Comparison of ENCODE assay signal across 2 cellular contexts in the genomic region with DNA sequence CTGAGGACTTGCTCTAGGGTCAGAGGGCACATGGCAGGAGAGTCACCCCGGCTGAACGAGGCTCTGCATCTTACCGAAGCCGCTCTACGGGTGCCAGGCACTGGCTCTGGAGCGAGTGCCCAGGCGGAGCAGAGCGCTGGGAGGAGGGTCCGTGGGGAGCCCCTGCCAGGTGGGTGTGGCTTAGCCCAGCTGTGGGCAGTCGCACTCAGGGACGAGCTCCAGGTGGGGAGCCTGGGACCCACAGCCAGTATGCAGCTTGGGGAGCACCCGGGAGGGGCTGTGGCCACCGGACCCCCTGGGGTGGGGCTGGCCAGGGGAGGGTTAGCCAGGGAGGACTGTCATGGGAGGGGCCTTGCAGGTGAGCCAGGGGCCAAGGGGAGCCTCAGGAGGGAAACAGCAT.
TF ChIP-seq lines count a peak whose summit lies in the region.

No MANE protein-coding gene starts in this region.

TF ChIP-seq in HEK293, 187 proteins besides CTCF, POLR2A, EP300 and RAD21 (continued from another document):
- TF ChIP-seq SALL2 (tag by site-specific recombination; IDR thresholded peaks at IDR 0.05; ENCODE audit: borderline replicate concordance): no peak
- TF ChIP-seq ZIC2 (tag by site-specific recombination; IDR thresholded peaks at IDR 0.05): peak; percentile 53
- TF ChIP-seq ZNF426 (tag by site-specific recombination; IDR thresholded peaks at IDR 0.05): no peak
- TF ChIP-seq ZNF184 (tag by site-specific recombination; IDR thresholded peaks at IDR 0.05): no peak
- TF ChIP-seq GLIS1 (tag by site-specific recombination; IDR thresholded peaks at IDR 0.05): peak; percentile 88
- peak; percentile 71 for TF ChIP-seq GLIS2 (tag by site-specific recombination; IDR thresholded peaks at IDR 0.05)

TF ChIP-seq in SK-N-SH treated with all-trans-retinoic acid at 6 μM for 48 hours, 23 proteins besides CTCF, POLR2A, EP300 and RAD21 (continued from another document):
- TF ChIP-seq ISL1 (CRISPR knock-in tag; IDR thresholded peaks at IDR 0.05): no peak
- TF ChIP-seq, protein P1, sequence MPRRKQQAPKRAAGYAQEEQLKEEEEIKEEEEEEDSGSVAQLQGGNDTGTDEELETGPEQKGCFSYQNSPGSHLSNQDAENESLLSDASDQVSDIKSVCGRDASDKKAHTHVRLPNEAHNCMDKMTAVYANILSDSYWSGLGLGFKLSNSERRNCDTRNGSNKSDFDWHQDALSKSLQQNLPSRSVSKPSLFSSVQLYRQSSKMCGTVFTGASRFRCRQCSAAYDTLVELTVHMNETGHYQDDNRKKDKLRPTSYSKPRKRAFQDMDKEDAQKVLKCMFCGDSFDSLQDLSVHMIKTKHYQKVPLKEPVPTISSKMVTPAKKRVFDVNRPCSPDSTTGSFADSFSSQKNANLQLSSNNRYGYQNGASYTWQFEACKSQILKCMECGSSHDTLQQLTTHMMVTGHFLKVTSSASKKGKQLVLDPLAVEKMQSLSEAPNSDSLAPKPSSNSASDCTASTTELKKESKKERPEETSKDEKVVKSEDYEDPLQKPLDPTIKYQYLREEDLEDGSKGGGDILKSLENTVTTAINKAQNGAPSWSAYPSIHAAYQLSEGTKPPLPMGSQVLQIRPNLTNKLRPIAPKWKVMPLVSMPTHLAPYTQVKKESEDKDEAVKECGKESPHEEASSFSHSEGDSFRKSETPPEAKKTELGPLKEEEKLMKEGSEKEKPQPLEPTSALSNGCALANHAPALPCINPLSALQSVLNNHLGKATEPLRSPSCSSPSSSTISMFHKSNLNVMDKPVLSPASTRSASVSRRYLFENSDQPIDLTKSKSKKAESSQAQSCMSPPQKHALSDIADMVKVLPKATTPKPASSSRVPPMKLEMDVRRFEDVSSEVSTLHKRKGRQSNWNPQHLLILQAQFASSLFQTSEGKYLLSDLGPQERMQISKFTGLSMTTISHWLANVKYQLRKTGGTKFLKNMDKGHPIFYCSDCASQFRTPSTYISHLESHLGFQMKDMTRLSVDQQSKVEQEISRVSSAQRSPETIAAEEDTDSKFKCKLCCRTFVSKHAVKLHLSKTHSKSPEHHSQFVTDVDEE (CRISPR knock-in tag; IDR thresholded peaks at IDR 0.05): no peak
- TF ChIP-seq, protein P2, sequence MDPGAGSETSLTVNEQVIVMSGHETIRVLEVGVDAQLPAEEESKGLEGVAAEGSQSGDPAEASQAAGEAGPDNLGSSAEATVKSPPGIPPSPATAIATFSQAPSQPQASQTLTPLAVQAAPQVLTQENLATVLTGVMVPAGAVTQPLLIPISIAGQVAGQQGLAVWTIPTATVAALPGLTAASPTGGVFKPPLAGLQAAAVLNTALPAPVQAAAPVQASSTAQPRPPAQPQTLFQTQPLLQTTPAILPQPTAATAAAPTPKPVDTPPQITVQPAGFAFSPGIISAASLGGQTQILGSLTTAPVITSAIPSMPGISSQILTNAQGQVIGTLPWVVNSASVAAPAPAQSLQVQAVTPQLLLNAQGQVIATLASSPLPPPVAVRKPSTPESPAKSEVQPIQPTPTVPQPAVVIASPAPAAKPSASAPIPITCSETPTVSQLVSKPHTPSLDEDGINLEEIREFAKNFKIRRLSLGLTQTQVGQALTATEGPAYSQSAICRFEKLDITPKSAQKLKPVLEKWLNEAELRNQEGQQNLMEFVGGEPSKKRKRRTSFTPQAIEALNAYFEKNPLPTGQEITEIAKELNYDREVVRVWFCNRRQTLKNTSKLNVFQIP (CRISPR knock-in tag; IDR thresholded peaks at IDR 0.05; ENCODE audit: borderline replicate concordance, low read depth): no peak
- TF ChIP-seq PPARA (CRISPR knock-in tag; IDR thresholded peaks at IDR 0.05; ENCODE audit: borderline replicate concordance): no peak
- TF ChIP-seq, protein P3, sequence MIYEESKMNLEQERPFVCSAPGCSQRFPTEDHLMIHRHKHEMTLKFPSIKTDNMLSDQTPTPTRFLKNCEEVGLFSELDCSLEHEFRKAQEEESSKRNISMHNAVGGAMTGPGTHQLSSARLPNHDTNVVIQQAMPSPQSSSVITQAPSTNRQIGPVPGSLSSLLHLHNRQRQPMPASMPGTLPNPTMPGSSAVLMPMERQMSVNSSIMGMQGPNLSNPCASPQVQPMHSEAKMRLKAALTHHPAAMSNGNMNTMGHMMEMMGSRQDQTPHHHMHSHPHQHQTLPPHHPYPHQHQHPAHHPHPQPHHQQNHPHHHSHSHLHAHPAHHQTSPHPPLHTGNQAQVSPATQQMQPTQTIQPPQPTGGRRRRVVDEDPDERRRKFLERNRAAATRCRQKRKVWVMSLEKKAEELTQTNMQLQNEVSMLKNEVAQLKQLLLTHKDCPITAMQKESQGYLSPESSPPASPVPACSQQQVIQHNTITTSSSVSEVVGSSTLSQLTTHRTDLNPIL (CRISPR knock-in tag; IDR thresholded peaks at IDR 0.05; ENCODE audit: low read depth): no peak
- no peak for TF ChIP-seq TCF4 (CRISPR knock-in tag; IDR thresholded peaks at IDR 0.05; ENCODE audit: borderline replicate concordance)
- TF ChIP-seq CSDC2 (CRISPR knock-in tag; IDR thresholded peaks at IDR 0.05): no peak
- TF ChIP-seq RARB (CRISPR knock-in tag; IDR thresholded peaks at IDR 0.05): no peak
- TF ChIP-seq ZNF8 (CRISPR knock-in tag; IDR thresholded peaks at IDR 0.05): no peak
- TF ChIP-seq ESRRG (CRISPR knock-in tag; IDR thresholded peaks at IDR 0.05): no peak
- TF ChIP-seq ARNTL (CRISPR knock-in tag; IDR thresholded peaks at IDR 0.05; ENCODE audit: borderline replicate concordance, low read depth): no peak
- TF ChIP-seq OSR1 (CRISPR knock-in tag; IDR thresholded peaks at IDR 0.05): no peak
- no peak for TF ChIP-seq ZFP30 (CRISPR knock-in tag; IDR thresholded peaks at IDR 0.05)
- TF ChIP-seq SNAI2 (CRISPR knock-in tag; IDR thresholded peaks at IDR 0.05): no peak
- TF ChIP-seq ZC3H10 (CRISPR knock-in tag; IDR thresholded peaks at IDR 0.05): no peak
- TF ChIP-seq ZNF565 (CRISPR knock-in tag; conservative IDR thresholded peaks at IDR 0.05; ENCODE audit: low read depth): no peak
